ENCODE assay signal across 8 cellular contexts in genomic region chr3:177300039-177300833, GRCh38.
DNase-seq lines count a peak whose midpoint lies in the region; ATAC-seq, FAIRE-seq and TF ChIP-seq lines count a peak whose summit lies in the region.
"Had no signal": no experiment of that assay in that cellular context is flagged by ENCODE, and none has a peak within 500 bp of the region (broad histone marks: within the 10 kb centered on the region; RNA-seq: fewer than 3 reads in every experiment).

No MANE protein-coding gene starts in this region.

- H3K4me1 ChIP-seq in HepG2 (ENCODE audit: insufficient read depth, low read length) = peaks cover 22% of the 10 kb centered on the region

- H3K36me3 Mint-ChIP-seq in T-helper 2 cell treated with Interferon-gamma antibody and Interleukin-4, amounts not matched to agents 5 μg/mL and 100 μg/mL, for 36 hours (ENCODE audit: low read depth) = no peaks in the 10 kb centered on the region

- intact Hi-C loops in HepG2 (cut with micrococcal nuclease; ENCODE audit: unreplicated experiment) = no loop called here

- no peak for TF ChIP-seq CTCF in HepG2 (CRISPR knock-in tag; IDR thresholded peaks at IDR 0.05)

- BruUV-seq in HepG2 (replicated peaks; lab: Mats Ljungman, UMichigan) = no TSS peak

- no peak for TF ChIP-seq EP300 in HepG2 (IDR thresholded peaks at IDR 0.05; ENCODE audit: low read depth in 2 of 2, low read length in 2 of 2)
- no peak; the same call in 1 of the 2 replicates for TF ChIP-seq EP300 in HepG2 (CRISPR knock-in tag; IDR thresholded peaks at IDR 0.05; ENCODE audit: borderline replicate concordance)

- no peaks in the 10 kb centered on the region for H3K9me3 Mint-ChIP-seq in T-helper 2 cell treated with Interferon-gamma antibody and Interleukin-4, amounts not matched to agents 5 μg/mL and 100 μg/mL, for 36 hours
- H3K9me3 Mint-ChIP-seq: T-helper 1 cell treated with Interleukin-12 subunit alpha and Interleukin-12 subunit beta and Interleukin-4 antibody, amounts not matched to agents 30 μg/mL and 1 μg/mL, for 36 hours had no signal

- POLR2A ChIA-PET in HepG2 (lab: Yijun Ruan, JAX) = interaction anchor here (0.6 to 1.2 kb wide), 2 partner anchors 58 to 60 kb away, joined by 3 to 5 read pairs; no protein-coding TSS in a partner anchor

- H3K4me3 Mint-ChIP-seq in T-helper 2 cell treated with Interferon-gamma antibody and Interleukin-4, amounts not matched to agents 5 μg/mL and 100 μg/mL, for 36 hours = no peak overlapping the region
- H3K4me3 Mint-ChIP-seq: T-helper 1 cell treated with Interleukin-12 subunit alpha and Interleukin-12 subunit beta and Interleukin-4 antibody, amounts not matched to agents 30 μg/mL and 1 μg/mL, for 36 hours had no signal

- peak; percentile 95 for ATAC-seq in GM18909 (IDR thresholded peaks at IDR 0.05; ENCODE audit: poor library complexity, unreplicated experiment)
- peak; percentile 76 for ATAC-seq in HG03095 (IDR thresholded peaks at IDR 0.05; ENCODE audit: unreplicated experiment)
- ATAC-seq in HepG2 = peak; percentile 97
- ATAC-seq in GM21723 (IDR thresholded peaks at IDR 0.05; ENCODE audit: unreplicated experiment) = no peak

- no peak for TF ChIP-seq POLR2A in HepG2 (IDR thresholded peaks at IDR 0.05; ENCODE audit: insufficient read depth in 1 of 2, low read depth in 2 of 2, low read length in 2 of 2)

- no peaks in the 10 kb centered on the region for H3K79me2 ChIP-seq in HepG2 (ENCODE audit: insufficient read depth, low read length)

- H3K4me1 Mint-ChIP-seq in T-helper 2 cell treated with Interferon-gamma antibody and Interleukin-4, amounts not matched to agents 5 μg/mL and 100 μg/mL, for 36 hours (ENCODE audit: low read depth) = peaks cover 2% of the 10 kb centered on the region

- DNase-seq in RPMI8226 (peak; percentile 31), HepG2 (ENCODE audit: low spot score) (peak; percentile 49), NCI-H2081 (lab: John Stamatoyannopoulos, UW) (no peak)
- DNase-seq in T-helper 2 cell treated with Interferon-gamma antibody and Interleukin-4, amounts not matched to agents 5 μg/mL and 100 μg/mL, for 36 hours (ENCODE audit: low spot score) = no peak

- WGBS in HepG2 (ENCODE audit: low lambda C conversion rate) = 2% methylated on average over 9 of the region's 12 CpGs

- peak overlapping the region; percentile 74 for H3K4me2 ChIP-seq in HepG2 (ENCODE audit: low read depth, low read length)

- H4K20me1 ChIP-seq in HepG2 (ENCODE audit: insufficient read depth, low read length) = no peaks in the 10 kb centered on the region

- in situ Hi-C loops in HepG2 (cut with HindIII; ENCODE audit: extremely low pct_ligation_motif_present, low pct_unique_long_range_greater_than_20kb) = no loop called here

- no peaks in the 10 kb centered on the region for H3K27me3 ChIP-seq in HepG2 (ENCODE audit: control insufficient read depth in 1 of 2, insufficient read depth in 2 of 2, low read length in 2 of 2)

- peak overlapping the region; percentile 47 for H3K27ac ChIP-seq in HepG2 (ENCODE audit: extremely low read length, insufficient read depth, low read length)

- peak; percentile 85 for FAIRE-seq in HepG2 (lab: Jason Lieb, UNC)

- no peak for TF ChIP-seq RAD21 in HepG2 (CRISPR knock-in tag; IDR thresholded peaks at IDR 0.05)

- CTCF ChIA-PET in HepG2 (lab: Yijun Ruan, JAX; ENCODE audit: low intra/inter-chr PET ratio, low total read pairs) = no interaction called here

- H3K27ac Mint-ChIP-seq in T-helper 2 cell treated with Interferon-gamma antibody and Interleukin-4, amounts not matched to agents 5 μg/mL and 100 μg/mL, for 36 hours = no peak overlapping the region
- H3K27ac Mint-ChIP-seq: T-helper 1 cell treated with Interleukin-12 subunit alpha and Interleukin-12 subunit beta and Interleukin-4 antibody, amounts not matched to agents 30 μg/mL and 1 μg/mL, for 36 hours had no signal

- peak overlapping the region; percentile 57 for H3K9ac ChIP-seq in HepG2 (ENCODE audit: insufficient read depth, low read depth, low read length)

- peak overlapping the region; percentile 34 to 54 (median 47) for H3K4me3 ChIP-seq in HepG2 (replicated peaks in 1 of 3; ENCODE audit: insufficient read depth in 1 of 3, low read depth in 2 of 3, low read length in 3 of 3)

- no peaks in the 10 kb centered on the region for H3K27me3 Mint-ChIP-seq in T-helper 2 cell treated with Interferon-gamma antibody and Interleukin-4, amounts not matched to agents 5 μg/mL and 100 μg/mL, for 36 hours (ENCODE audit: low read depth)

- H3K36me3 ChIP-seq in HepG2 (replicated peaks in 1 of 2; ENCODE audit: control insufficient read depth in 1 of 2, insufficient read depth in 2 of 2, low read length in 2 of 2) = no peaks in the 10 kb centered on the region

- no peaks in the 10 kb centered on the region for H3K9me3 ChIP-seq in HepG2 (ENCODE audit: low read length)

- peak overlapping the region; percentile 91 for H2AFZ ChIP-seq in HepG2 (ENCODE audit: low read length)

TF ChIP-seq in HepG2, 621 proteins besides CTCF, POLR2A, EP300 and RAD21 (continues in another document):
- TF ChIP-seq ZNF747 (CRISPR knock-in tag; IDR thresholded peaks at IDR 0.05; ENCODE audit: borderline replicate concordance) (0 out of 2 replicates have a peak, but pooled peaks have one; percentile 24), NONO (IDR thresholded peaks at IDR 0.05) (no peak), NONO (CRISPR knock-in tag; conservative IDR thresholded peaks at IDR 0.05) (0 out of 2 replicates have a peak, but pooled peaks have one; percentile 18), ZSCAN29 (CRISPR knock-in tag; conservative IDR thresholded peaks at IDR 0.05) (0 out of 2 replicates have a peak, but pooled peaks have one; percentile 42), RERE (CRISPR knock-in tag; IDR thresholded peaks at IDR 0.05; ENCODE audit: low read depth) (no peak), ZNF556 (CRISPR knock-in tag; IDR thresholded peaks at IDR 0.05; ENCODE audit: borderline replicate concordance) (0 out of 2 replicates have a peak, but pooled peaks have one; percentile 24), RBFOX2 (IDR thresholded peaks at IDR 0.05; ENCODE audit: low read depth, low read length) (peak; percentile 39; the same call in 1 of the 2 replicates), POLR2G (IDR thresholded peaks at IDR 0.05; ENCODE audit: low read depth, low read length) (0 out of 2 replicates have a peak, but pooled peaks have one; percentile 31), SAP130 (CRISPR knock-in tag; IDR thresholded peaks at IDR 0.05; ENCODE audit: low read depth) (peak; percentile 43; the same call in 1 of the 2 replicates), ZBTB7A (CRISPR knock-in tag; IDR thresholded peaks at IDR 0.05) (no peak), ARID2 (CRISPR knock-in tag; IDR thresholded peaks at IDR 0.05; ENCODE audit: borderline replicate concordance) (no peak), CBX5 (CRISPR knock-in tag; IDR thresholded peaks at IDR 0.05; ENCODE audit: borderline replicate concordance) (peak; percentile 27; the same call in 1 of the 2 replicates), KDM6A (CRISPR knock-in tag; IDR thresholded peaks at IDR 0.05; ENCODE audit: low read depth) (no peak), ELF3 (CRISPR knock-in tag; IDR thresholded peaks at IDR 0.05) (peak; percentile 37; the same call in 1 of the 2 replicates), THYN1 (CRISPR knock-in tag; IDR thresholded peaks at IDR 0.05; ENCODE audit: borderline replicate concordance, low read depth) (no peak), NFIC (IDR thresholded peaks at IDR 0.05; ENCODE audit: low read length) (no peak), HOXA7 (CRISPR knock-in tag; IDR thresholded peaks at IDR 0.05) (no peak), RORA (CRISPR knock-in tag; IDR thresholded peaks at IDR 0.05) (no peak), ZBTB1 (CRISPR knock-in tag; IDR thresholded peaks at IDR 0.05; ENCODE audit: borderline replicate concordance) (no peak)

Comparison
In these comparisons a context has a peak if more than half of its experiments do, and no peak if none do; other contexts are left out.
1. DNase-seq: peak in RPMI8226 (single experiment) and HepG2 (single experiment); none in NCI-H2081 (0 of 2) and T-helper 2 cell treated with Interferon-gamma antibody and Interleukin-4, amounts not matched to agents 5 μg/mL and 100 μg/mL, for 36 hours (single experiment).